Comparison of ENCODE assay signal across 1 cellular context in the genomic region with DNA sequence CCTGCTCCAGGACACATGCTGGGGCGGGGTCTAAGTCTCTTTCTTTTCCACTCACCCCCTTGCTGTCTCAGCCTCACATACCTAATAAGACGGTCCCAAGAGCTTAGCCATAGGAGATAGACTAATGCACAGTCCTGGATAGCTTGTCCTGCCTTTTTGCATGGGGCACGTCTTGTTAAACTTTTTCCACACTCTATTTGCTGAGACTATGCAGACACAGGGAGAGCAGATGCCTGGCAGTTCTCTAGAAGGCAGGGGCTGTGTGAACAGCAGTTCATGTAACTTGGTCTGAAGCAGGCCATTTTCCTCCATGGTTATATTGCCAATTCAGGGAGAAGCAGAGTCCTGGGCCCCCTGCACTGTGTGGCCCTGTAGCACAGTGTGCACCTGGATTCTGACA.
TF ChIP-seq lines count a peak whose summit lies in the region.

No MANE protein-coding gene starts in this region.

TF ChIP-seq in endothelial cell of umbilical vein, 7 proteins besides CTCF, POLR2A, EP300 and RAD21:
- TF ChIP-seq POLR2AphosphoS5 (IDR thresholded peaks at IDR 0.05; ENCODE audit: insufficient read depth, low read depth, low read length): no peak
- TF ChIP-seq EZH2 (IDR thresholded peaks at IDR 0.05; ENCODE audit: borderline replicate concordance, low read depth, low read length, severe bottlenecking): no peak
- TF ChIP-seq MYC (IDR thresholded peaks at IDR 0.05; ENCODE audit: low read depth, low read length): no peak
- TF ChIP-seq, protein P1, sequence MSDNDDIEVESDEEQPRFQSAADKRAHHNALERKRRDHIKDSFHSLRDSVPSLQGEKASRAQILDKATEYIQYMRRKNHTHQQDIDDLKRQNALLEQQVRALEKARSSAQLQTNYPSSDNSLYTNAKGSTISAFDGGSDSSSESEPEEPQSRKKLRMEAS (IDR thresholded peaks at IDR 0.05; ENCODE audit: insufficient read depth, insufficient read length): no peak
- no peak for TF ChIP-seq FOS (IDR thresholded peaks at IDR 0.05; ENCODE audit: borderline replicate concordance, insufficient read depth, low read length)
- no peak for TF ChIP-seq GATA2 (IDR thresholded peaks at IDR 0.05; ENCODE audit: insufficient read depth, insufficient read length, low read depth, low read length)
- no peak for TF ChIP-seq JUN (IDR thresholded peaks at IDR 0.05; ENCODE audit: borderline replicate concordance, insufficient read depth, insufficient read length, low read depth)
